Comparison of ENCODE assay signal across 17 cellular contexts in the genomic region with DNA sequence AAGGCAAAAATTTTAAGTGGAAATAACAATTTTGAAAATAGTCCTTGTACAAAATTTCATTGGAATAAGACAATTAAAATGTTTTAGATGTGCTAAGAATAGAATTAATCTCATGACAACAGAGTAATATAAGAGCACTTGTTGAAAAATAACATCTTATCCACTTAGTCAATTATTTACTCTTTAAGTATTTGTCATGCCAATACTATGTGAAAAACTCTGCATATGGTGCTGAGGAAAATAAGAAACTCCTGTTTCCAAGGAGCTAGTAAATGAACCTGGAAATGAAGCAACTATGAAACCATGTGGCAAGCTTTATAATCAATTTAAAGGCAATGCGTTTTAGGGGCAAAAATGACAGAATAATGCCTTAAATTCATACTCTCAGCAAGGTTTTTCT. TPM values are rescaled to one million over a fixed set of nuclear protein-coding genes. Genes with fewer than 3 reads are reported as not detected.
DNase-seq lines count a peak whose midpoint lies in the region; ATAC-seq, FAIRE-seq and TF ChIP-seq lines count a peak whose summit lies in the region.
"Had no signal": no experiment of that assay in that cellular context is flagged by ENCODE, and none has a peak within 500 bp of the region (broad histone marks: within the 10 kb centered on the region; RNA-seq: fewer than 3 reads in every experiment).

No MANE protein-coding gene starts in this region.

- DNase-seq in HFF-Myc (ENCODE audit: extremely low read depth, low read depth), result peak; percentile 5
- peak; percentile 5 for DNase-seq in bronchial epithelial cell (ENCODE audit: low read depth)
- peak; percentile 68 for DNase-seq in kidney tubule cell (ENCODE audit: low spot score)
- peak; percentile 51 for DNase-seq in retinal pigment epithelial cell (ENCODE audit: low read depth)
- no peak for DNase-seq in right lobe of liver
- no peak for DNase-seq in activated CD4-positive, alpha-beta T cell treated with anti-CD3 and anti-CD28 coated beads, Interleukin-2, amount 50 U/mL, for 1 hour
- DNase-seq in WERI-Rb-1, result no peak
- DNase-seq: BE2C; CD4-positive, alpha-beta memory T cell; DND-41; GDM1 had no signal

- no peak overlapping the region for H3K27ac ChIP-seq in right lobe of liver
- H3K27ac ChIP-seq in WERI-Rb-1, result no peak overlapping the region
- H3K27ac ChIP-seq: C4-2B had no signal

- H3K4me3 ChIP-seq in HFF-Myc (replicated peaks; ENCODE audit: low read depth, low read length) (no peak overlapping the region), bronchial epithelial cell (ENCODE audit: low read depth, low read length) (no peak overlapping the region), retinal pigment epithelial cell (ENCODE audit: low read length) (no peak overlapping the region), right lobe of liver (no peak overlapping the region), WERI-Rb-1 (ENCODE audit: low read depth, low read length) (no peak overlapping the region)
- H3K4me3 ChIP-seq: HAP-1 had no signal

- 21% methylated on average over 1 of the region's 1 CpG for WGBS in right lobe of liver (ENCODE audit: insufficient coverage, low coverage, low lambda C conversion rate, missing lambda C conversion rate)

- no peak for TF ChIP-seq POLR2A in right lobe of liver (IDR thresholded peaks at IDR 0.05)

- FAIRE-seq in bronchial epithelial cell (lab: Jason Lieb, UNC), result no peak
- FAIRE-seq: GM12892, GM19239, H1 had no signal

- TF ChIP-seq CTCF in HFF-Myc (IDR thresholded peaks at IDR 0.05; ENCODE audit: low read depth, low read length, missing control alignments) (no peak), bronchial epithelial cell (IDR thresholded peaks at IDR 0.05; ENCODE audit: insufficient read depth, low read length, severe bottlenecking) (no peak), retinal pigment epithelial cell (conservative IDR thresholded peaks at IDR 0.05; ENCODE audit: low read depth, low read length) (no peak), right lobe of liver (IDR thresholded peaks at IDR 0.05) (no peak), WERI-Rb-1 (IDR thresholded peaks at IDR 0.05; ENCODE audit: low read depth, low read length) (no peak)

- H3K9me3 ChIP-seq in right lobe of liver, result no peaks in the 10 kb centered on the region
- H3K9me3 ChIP-seq in WERI-Rb-1 (ENCODE audit: severe bottlenecking), result no peaks in the 10 kb centered on the region
- H3K9me3 ChIP-seq: BE2C, HAP-1 had no signal

- intact Hi-C loops in right lobe of liver (cut with DNase I), result no loop called here

- H3K4me1 ChIP-seq in right lobe of liver, result no peaks in the 10 kb centered on the region
- H3K4me1 ChIP-seq: BE2C, HAP-1 had no signal

- H3K27me3 ChIP-seq in bronchial epithelial cell (ENCODE audit: control insufficient read depth, insufficient read depth, low read length) (no peaks in the 10 kb centered on the region), right lobe of liver (no peaks in the 10 kb centered on the region), WERI-Rb-1 (ENCODE audit: insufficient read depth, low read depth, severe bottlenecking) (peaks cover 19% of the 10 kb centered on the region)
- H3K27me3 ChIP-seq: BE2C had no signal

- no peak for ATAC-seq in right lobe of liver

- H3K36me3 ChIP-seq in bronchial epithelial cell (ENCODE audit: control insufficient read depth, insufficient read depth, low read length) (no peaks in the 10 kb centered on the region), right lobe of liver (no peaks in the 10 kb centered on the region), WERI-Rb-1 (no peaks in the 10 kb centered on the region)
- H3K36me3 ChIP-seq: BE2C, HAP-1 had no signal

RNA-seq across cellular contexts. Expression of a gene that starts 42.7 kb away (rescaled TPM):
- total RNA-seq in bronchial epithelial cell, result not detected in 2 replicates
- not detected for total RNA-seq in right lobe of liver
- total RNA-seq: CD4-positive, alpha-beta memory T cell; HT1080 had no signal

Comparison
In these comparisons a context has a peak if more than half of its experiments do, and no peak if none do; other contexts are left out.
1. DNase-seq: peak in HFF-Myc (single experiment), bronchial epithelial cell (single experiment), kidney tubule cell (single experiment) and retinal pigment epithelial cell (single experiment); none in right lobe of liver (0 of 3), activated CD4-positive, alpha-beta T cell treated with anti-CD3 and anti-CD28 coated beads, Interleukin-2, amount 50 U/mL, for 1 hour (single experiment) and WERI-Rb-1 (single experiment).